8 cellular contexts compared by ENCODE assay signal in the genomic region with DNA sequence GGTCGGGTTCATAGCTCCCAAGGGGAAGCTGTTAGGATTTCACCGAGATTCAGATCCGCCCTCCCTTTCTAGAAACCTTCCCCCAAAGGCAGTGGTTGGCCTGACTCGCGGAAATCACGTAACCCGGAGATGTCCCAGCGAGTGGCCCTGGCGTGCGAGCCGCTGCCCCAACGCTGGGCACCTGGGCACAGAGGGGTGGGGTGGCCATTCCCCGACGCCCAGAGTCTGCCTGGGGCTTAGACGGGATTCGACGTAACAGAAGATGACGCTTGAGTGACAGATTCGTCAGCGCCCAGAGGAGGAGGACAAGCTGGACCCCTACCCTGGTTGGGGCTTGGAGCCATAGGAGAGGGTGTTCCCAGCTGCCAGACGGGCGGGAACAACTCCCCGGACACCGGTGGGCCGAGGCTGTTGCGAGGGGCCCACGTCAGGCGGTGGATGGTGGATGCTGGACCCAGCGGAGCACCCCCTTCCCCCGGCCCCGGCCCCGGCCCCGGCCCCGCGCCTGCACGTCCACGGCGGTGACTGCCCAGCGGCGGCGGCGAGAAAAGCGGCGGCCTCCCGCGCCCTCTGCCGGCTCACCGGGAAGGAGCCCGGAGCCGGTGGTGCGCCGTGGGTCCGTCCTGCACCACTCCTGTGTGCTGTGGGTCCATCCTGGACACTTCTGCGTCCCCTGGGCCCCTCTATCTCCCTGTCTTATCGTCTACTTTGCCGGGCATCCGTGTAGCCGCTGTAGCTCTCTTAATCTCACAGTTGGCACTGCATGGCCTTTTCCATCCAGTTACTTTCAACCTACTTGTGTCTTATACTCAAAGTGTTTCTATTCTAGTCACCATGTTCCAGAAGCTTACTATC. TPM values are rescaled to one million over a fixed set of nuclear protein-coding genes. Genes with fewer than 3 reads are reported as not detected.
DNase-seq lines count a peak whose midpoint lies in the region; ATAC-seq and TF ChIP-seq lines count a peak whose summit lies in the region.

No MANE protein-coding gene starts in this region.

- H3K36me3 Mint-ChIP-seq in brain = peaks cover 3% of the 10 kb centered on the region

- no peak overlapping the region for H3K4me3 ChIP-seq in HEK293 (ENCODE audit: low read depth, low read length)

- peaks cover 0 to 7% (median 4%) of the 10 kb centered on the region in 5 experiments for H3K9me3 Mint-ChIP-seq in brain

- DNase-seq in 8988T = peak; percentile 95
- no peak for DNase-seq in left lobe of liver (ENCODE audit: low spot score)
- no peak for DNase-seq in NCI-H1436 treated with DMSO at 0.1 percent for 48 hours (lab: John Stamatoyannopoulos, UW)
- DNase-seq in GDM1 (lab: John Stamatoyannopoulos, UW) = no peak
- no peak for DNase-seq in pons (ENCODE audit: low spot score)
- DNase-seq in NCI-H2107 treated with DMSO at 0.1 percent for 48 hours (lab: John Stamatoyannopoulos, UW; ENCODE audit: unreplicated experiment) = no peak

- no peak overlapping the region for H3K27ac Mint-ChIP-seq in brain

- no peak overlapping the region for H3K27ac ChIP-seq in HEK293 (ENCODE audit: extremely low read depth, low read depth, low read length)

- POLR2A ChIA-PET in HEK293 (lab: Yijun Ruan, JAX) = no interaction called here

- peaks cover 5% of the 10 kb centered on the region for H3K4me1 Mint-ChIP-seq in brain

- H3K4me3 Mint-ChIP-seq in brain = peak overlapping the region in 1 of 5 experiments; percentile 31

- no peaks in the 10 kb centered on the region for H3K36me3 ChIP-seq in HEK293 (ENCODE audit: control insufficient read depth in 2 of 2, insufficient read depth in 1 of 2, low read length in 2 of 2)

- ATAC-seq in left lobe of liver = peak; percentile 80

- no peaks in the 10 kb centered on the region for H3K4me1 ChIP-seq in HEK293 (ENCODE audit: control insufficient read depth, insufficient read depth, low read length)

- TF ChIP-seq CTCF in HEK293 (tag by site-specific recombination; IDR thresholded peaks at IDR 0.05) (peak; percentile 71), brain (conservative IDR thresholded peaks at IDR 0.05) (peak; percentile 87 to 96)

- H3K9me3 ChIP-seq in HEK293 (ENCODE audit: control insufficient read depth, insufficient read depth, low read depth, low read length) = no peaks in the 10 kb centered on the region

- H3K27me3 Mint-ChIP-seq in brain = no peaks in the 10 kb centered on the region

- CTCF ChIA-PET in HEK293 (lab: Yijun Ruan, JAX) = interaction anchor here (0.6 to 3.4 kb wide), 16 partner anchors 10 to 1064 kb away, joined by 3 to 31 read pairs (median 4); a partner anchor contains a TSS

TF ChIP-seq in HEK293, 187 proteins besides CTCF, POLR2A, EP300 and RAD21 (continues in another document):
- no peak for TF ChIP-seq ZNF623 (tag by site-specific recombination; IDR thresholded peaks at IDR 0.05)
- TF ChIP-seq ZFP69B (tag by site-specific recombination; IDR thresholded peaks at IDR 0.05) = peak; percentile 75
- TF ChIP-seq ZNF658 (tag by site-specific recombination; IDR thresholded peaks at IDR 0.05) = no peak
- peak; percentile 74; the same call in 1 of the 2 replicates for TF ChIP-seq ZNF560 (tag by site-specific recombination; IDR thresholded peaks at IDR 0.05; ENCODE audit: borderline replicate concordance)
- TF ChIP-seq ZNF600 (tag by site-specific recombination; IDR thresholded peaks at IDR 0.05) = peak; percentile 28; the same call in 1 of the 2 replicates
- TF ChIP-seq, protein P1, sequence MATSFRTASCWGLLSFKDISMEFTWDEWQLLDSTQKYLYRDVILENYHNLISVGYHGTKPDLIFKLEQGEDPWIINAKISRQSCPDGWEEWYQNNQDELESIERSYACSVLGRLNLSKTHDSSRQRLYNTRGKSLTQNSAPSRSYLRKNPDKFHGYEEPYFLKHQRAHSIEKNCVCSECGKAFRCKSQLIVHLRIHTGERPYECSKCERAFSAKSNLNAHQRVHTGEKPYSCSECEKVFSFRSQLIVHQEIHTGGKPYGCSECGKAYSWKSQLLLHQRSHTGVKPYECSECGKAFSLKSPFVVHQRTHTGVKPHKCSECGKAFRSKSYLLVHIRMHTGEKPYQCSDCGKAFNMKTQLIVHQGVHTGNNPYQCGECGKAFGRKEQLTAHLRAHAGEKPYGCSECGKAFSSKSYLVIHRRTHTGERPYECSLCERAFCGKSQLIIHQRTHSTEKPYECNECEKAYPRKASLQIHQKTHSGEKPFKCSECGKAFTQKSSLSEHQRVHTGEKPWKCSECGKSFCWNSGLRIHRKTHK (tag by site-specific recombination; IDR thresholded peaks at IDR 0.05) = no peak
- no peak for TF ChIP-seq ZNF23 (tag by site-specific recombination; IDR thresholded peaks at IDR 0.05; ENCODE audit: borderline replicate concordance)
- TF ChIP-seq, protein P2, sequence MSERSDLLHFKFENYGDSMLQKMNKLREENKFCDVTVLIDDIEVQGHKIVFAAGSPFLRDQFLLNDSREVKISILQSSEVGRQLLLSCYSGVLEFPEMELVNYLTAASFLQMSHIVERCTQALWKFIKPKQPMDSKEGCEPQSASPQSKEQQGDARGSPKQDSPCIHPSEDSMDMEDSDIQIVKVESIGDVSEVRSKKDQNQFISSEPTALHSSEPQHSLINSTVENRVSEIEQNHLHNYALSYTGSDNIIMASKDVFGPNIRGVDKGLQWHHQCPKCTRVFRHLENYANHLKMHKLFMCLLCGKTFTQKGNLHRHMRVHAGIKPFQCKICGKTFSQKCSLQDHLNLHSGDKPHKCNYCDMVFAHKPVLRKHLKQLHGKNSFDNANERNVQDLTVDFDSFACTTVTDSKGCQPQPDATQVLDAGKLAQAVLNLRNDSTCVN (tag by site-specific recombination; optimal IDR thresholded peaks at IDR 0.05) = peak; percentile 32
- peak; percentile 38 for TF ChIP-seq ZNF654 (tag by site-specific recombination; IDR thresholded peaks at IDR 0.05; ENCODE audit: low read depth)
- TF ChIP-seq ZSCAN30 (tag by site-specific recombination; IDR thresholded peaks at IDR 0.05) = 0 out of 2 replicates have a peak, but pooled peaks have one; percentile 28
- TF ChIP-seq, protein P3, sequence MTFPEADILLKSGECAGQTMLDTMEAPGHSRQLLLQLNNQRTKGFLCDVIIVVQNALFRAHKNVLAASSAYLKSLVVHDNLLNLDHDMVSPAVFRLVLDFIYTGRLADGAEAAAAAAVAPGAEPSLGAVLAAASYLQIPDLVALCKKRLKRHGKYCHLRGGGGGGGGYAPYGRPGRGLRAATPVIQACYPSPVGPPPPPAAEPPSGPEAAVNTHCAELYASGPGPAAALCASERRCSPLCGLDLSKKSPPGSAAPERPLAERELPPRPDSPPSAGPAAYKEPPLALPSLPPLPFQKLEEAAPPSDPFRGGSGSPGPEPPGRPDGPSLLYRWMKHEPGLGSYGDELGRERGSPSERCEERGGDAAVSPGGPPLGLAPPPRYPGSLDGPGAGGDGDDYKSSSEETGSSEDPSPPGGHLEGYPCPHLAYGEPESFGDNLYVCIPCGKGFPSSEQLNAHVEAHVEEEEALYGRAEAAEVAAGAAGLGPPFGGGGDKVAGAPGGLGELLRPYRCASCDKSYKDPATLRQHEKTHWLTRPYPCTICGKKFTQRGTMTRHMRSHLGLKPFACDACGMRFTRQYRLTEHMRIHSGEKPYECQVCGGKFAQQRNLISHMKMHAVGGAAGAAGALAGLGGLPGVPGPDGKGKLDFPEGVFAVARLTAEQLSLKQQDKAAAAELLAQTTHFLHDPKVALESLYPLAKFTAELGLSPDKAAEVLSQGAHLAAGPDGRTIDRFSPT (tag by site-specific recombination; IDR thresholded peaks at IDR 0.05) = peak; percentile 50; the same call in 1 of the 2 replicates
- no peak for TF ChIP-seq ZNF37A (tag by site-specific recombination; IDR thresholded peaks at IDR 0.05)
- TF ChIP-seq GLI2 (tag by site-specific recombination; IDR thresholded peaks at IDR 0.05; ENCODE audit: borderline replicate concordance, low read depth) = no peak
- TF ChIP-seq, protein P4, sequence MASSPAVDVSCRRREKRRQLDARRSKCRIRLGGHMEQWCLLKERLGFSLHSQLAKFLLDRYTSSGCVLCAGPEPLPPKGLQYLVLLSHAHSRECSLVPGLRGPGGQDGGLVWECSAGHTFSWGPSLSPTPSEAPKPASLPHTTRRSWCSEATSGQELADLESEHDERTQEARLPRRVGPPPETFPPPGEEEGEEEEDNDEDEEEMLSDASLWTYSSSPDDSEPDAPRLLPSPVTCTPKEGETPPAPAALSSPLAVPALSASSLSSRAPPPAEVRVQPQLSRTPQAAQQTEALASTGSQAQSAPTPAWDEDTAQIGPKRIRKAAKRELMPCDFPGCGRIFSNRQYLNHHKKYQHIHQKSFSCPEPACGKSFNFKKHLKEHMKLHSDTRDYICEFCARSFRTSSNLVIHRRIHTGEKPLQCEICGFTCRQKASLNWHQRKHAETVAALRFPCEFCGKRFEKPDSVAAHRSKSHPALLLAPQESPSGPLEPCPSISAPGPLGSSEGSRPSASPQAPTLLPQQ (tag by site-specific recombination; IDR thresholded peaks at IDR 0.05) = peak; percentile 51
- TF ChIP-seq, protein P5, sequence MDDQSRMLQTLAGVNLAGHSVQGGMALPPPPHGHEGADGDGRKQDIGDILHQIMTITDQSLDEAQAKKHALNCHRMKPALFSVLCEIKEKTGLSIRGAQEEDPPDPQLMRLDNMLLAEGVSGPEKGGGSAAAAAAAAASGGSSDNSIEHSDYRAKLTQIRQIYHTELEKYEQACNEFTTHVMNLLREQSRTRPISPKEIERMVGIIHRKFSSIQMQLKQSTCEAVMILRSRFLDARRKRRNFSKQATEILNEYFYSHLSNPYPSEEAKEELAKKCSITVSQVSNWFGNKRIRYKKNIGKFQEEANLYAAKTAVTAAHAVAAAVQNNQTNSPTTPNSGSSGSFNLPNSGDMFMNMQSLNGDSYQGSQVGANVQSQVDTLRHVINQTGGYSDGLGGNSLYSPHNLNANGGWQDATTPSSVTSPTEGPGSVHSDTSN (CRISPR knock-in tag; IDR thresholded peaks at IDR 0.05) = peak; percentile 62; the same call in 1 of the 2 replicates
- TF ChIP-seq, protein P6, sequence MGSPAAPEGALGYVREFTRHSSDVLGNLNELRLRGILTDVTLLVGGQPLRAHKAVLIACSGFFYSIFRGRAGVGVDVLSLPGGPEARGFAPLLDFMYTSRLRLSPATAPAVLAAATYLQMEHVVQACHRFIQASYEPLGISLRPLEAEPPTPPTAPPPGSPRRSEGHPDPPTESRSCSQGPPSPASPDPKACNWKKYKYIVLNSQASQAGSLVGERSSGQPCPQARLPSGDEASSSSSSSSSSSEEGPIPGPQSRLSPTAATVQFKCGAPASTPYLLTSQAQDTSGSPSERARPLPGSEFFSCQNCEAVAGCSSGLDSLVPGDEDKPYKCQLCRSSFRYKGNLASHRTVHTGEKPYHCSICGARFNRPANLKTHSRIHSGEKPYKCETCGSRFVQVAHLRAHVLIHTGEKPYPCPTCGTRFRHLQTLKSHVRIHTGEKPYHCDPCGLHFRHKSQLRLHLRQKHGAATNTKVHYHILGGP (tag by site-specific recombination; IDR thresholded peaks at IDR 0.05) = no peak
- no peak for TF ChIP-seq ZNF311 (tag by site-specific recombination; IDR thresholded peaks at IDR 0.05; ENCODE audit: borderline replicate concordance)

RNA-seq across cellular contexts. Expression of a gene that starts 35.4 kb away (rescaled TPM):
- polyA plus RNA-seq in brain (ENCODE audit: insufficient read depth, low read depth, low replicate concordance) = 12.0 TPM
- 8.5 TPM for total RNA-seq in left lobe of liver

RNA-seq across cellular contexts. Expression of a gene that starts 36.9 kb away (rescaled TPM):
- polyA plus RNA-seq in brain (ENCODE audit: insufficient read depth, low read depth, low replicate concordance) = 7.4 TPM
- 0.83 TPM for total RNA-seq in left lobe of liver
